In genomic region chr1:226309398-226310122, GRCh38 we compare ENCODE assay signal across 1 cellular context.
A peak's percentile ranks its signal among the peaks of the same experiment; 100 is the strongest.
TF ChIP-seq lines count a peak whose summit lies in the region.

No MANE protein-coding gene starts in this region.

TF ChIP-seq in HEK293, 187 proteins besides CTCF, POLR2A, EP300 and RAD21 (continued from another document and continues in another):
- TF ChIP-seq ZFP37 (tag by site-specific recombination; IDR thresholded peaks at IDR 0.05) (peak; percentile 94), ZNF37A (tag by site-specific recombination; IDR thresholded peaks at IDR 0.05) (no peak), ZNF394 (tag by site-specific recombination; IDR thresholded peaks at IDR 0.05; ENCODE audit: borderline replicate concordance) (no peak), ZBTB6 (tag by site-specific recombination; IDR thresholded peaks at IDR 0.05) (peak; percentile 94), ZNF174 (tag by site-specific recombination; IDR thresholded peaks at IDR 0.05) (no peak), ZNF785 (tag by site-specific recombination; IDR thresholded peaks at IDR 0.05) (peak; percentile 20; the same call in 1 of the 2 replicates), ZBTB1 (tag by site-specific recombination; IDR thresholded peaks at IDR 0.05) (no peak), ZNF155 (tag by site-specific recombination; IDR thresholded peaks at IDR 0.05) (no peak), YY1 (tag by site-specific recombination; IDR thresholded peaks at IDR 0.05) (no peak), ZNF248 (tag by site-specific recombination; IDR thresholded peaks at IDR 0.05) (no peak), ZNF692 (tag by site-specific recombination; IDR thresholded peaks at IDR 0.05) (peak; percentile 44), ZNF266 (tag by site-specific recombination; IDR thresholded peaks at IDR 0.05; ENCODE audit: low read depth) (peak; percentile 100), PBX3 (CRISPR knock-in tag; IDR thresholded peaks at IDR 0.05) (0 out of 2 replicates have a peak, but pooled peaks have one; percentile 22), PRDM2 (tag by site-specific recombination; IDR thresholded peaks at IDR 0.05; ENCODE audit: borderline replicate concordance) (no peak; the same call in 1 of the 2 replicates), ZBTB49 (tag by site-specific recombination; IDR thresholded peaks at IDR 0.05; ENCODE audit: low read depth) (no peak), ZNF114 (tag by site-specific recombination; IDR thresholded peaks at IDR 0.05) (no peak), ZSCAN30 (tag by site-specific recombination; IDR thresholded peaks at IDR 0.05) (peak; percentile 85), ZFP41 (tag by site-specific recombination; IDR thresholded peaks at IDR 0.05; ENCODE audit: borderline replicate concordance) (no peak), ZNF560 (tag by site-specific recombination; IDR thresholded peaks at IDR 0.05; ENCODE audit: borderline replicate concordance) (no peak), ZNF596 (tag by site-specific recombination; IDR thresholded peaks at IDR 0.05) (peak; percentile 59), ZNF16 (tag by site-specific recombination; IDR thresholded peaks at IDR 0.05; ENCODE audit: low read depth) (no peak), ZNF335 (tag by site-specific recombination; conservative IDR thresholded peaks at IDR 0.05) (peak; percentile 24), ZNF843 (tag by site-specific recombination; IDR thresholded peaks at IDR 0.05) (peak; percentile 19; the same call in 1 of the 2 replicates), ELK4 (IDR thresholded peaks at IDR 0.05; ENCODE audit: borderline replicate concordance, low read depth, low read length) (no peak; the same call in 1 of the 2 replicates), GLI4 (tag by site-specific recombination; IDR thresholded peaks at IDR 0.05) (no peak), ZNF324 (tag by site-specific recombination; IDR thresholded peaks at IDR 0.05) (peak; percentile 79), ZNF621 (tag by site-specific recombination; IDR thresholded peaks at IDR 0.05) (no peak), ZNF362 (tag by site-specific recombination; IDR thresholded peaks at IDR 0.05) (no peak), ZNF416 (tag by site-specific recombination; IDR thresholded peaks at IDR 0.05) (no peak), ZNF121 (tag by site-specific recombination; IDR thresholded peaks at IDR 0.05) (no peak; the same call in 1 of the 2 replicates), ZNF292 (tag by site-specific recombination; IDR thresholded peaks at IDR 0.05; ENCODE audit: borderline replicate concordance, low read depth) (no peak), ZXDB (tag by site-specific recombination; IDR thresholded peaks at IDR 0.05) (peak; percentile 33), OVOL3 (tag by site-specific recombination; IDR thresholded peaks at IDR 0.05) (no peak), ZNF610 (tag by site-specific recombination; IDR thresholded peaks at IDR 0.05; ENCODE audit: borderline replicate concordance) (peak; percentile 21; the same call in 1 of the 2 replicates), KLF8 (tag by site-specific recombination; IDR thresholded peaks at IDR 0.05) (peak; percentile 81), ZNF529 (tag by site-specific recombination; IDR thresholded peaks at IDR 0.05; ENCODE audit: insufficient replicate concordance) (no peak), KLF9 (tag by site-specific recombination; IDR thresholded peaks at IDR 0.05; ENCODE audit: low read depth) (no peak; the same call in 1 of the 2 replicates), FEZF1 (tag by site-specific recombination; IDR thresholded peaks at IDR 0.05) (no peak), ZSCAN18 (tag by site-specific recombination; IDR thresholded peaks at IDR 0.05) (0 out of 2 replicates have a peak, but pooled peaks have one; percentile 27), ZNF26 (tag by site-specific recombination; IDR thresholded peaks at IDR 0.05) (no peak), ZNF777 (tag by site-specific recombination; IDR thresholded peaks at IDR 0.05; ENCODE audit: borderline replicate concordance) (no peak), ZNF664 (tag by site-specific recombination; IDR thresholded peaks at IDR 0.05) (peak; percentile 22; the same call in 1 of the 2 replicates), IKZF3 (tag by site-specific recombination; IDR thresholded peaks at IDR 0.05) (peak; percentile 75; the same call in 1 of the 2 replicates), ZNF138 (tag by site-specific recombination; IDR thresholded peaks at IDR 0.05; ENCODE audit: borderline replicate concordance) (no peak), BCL11B (tag by site-specific recombination; IDR thresholded peaks at IDR 0.05; ENCODE audit: low read depth) (no peak; the same call in 1 of the 2 replicates), ZNF133 (tag by site-specific recombination; IDR thresholded peaks at IDR 0.05) (no peak), ZBTB21 (tag by site-specific recombination; IDR thresholded peaks at IDR 0.05) (no peak), ZNF624 (tag by site-specific recombination; IDR thresholded peaks at IDR 0.05) (no peak), ZNF530 (tag by site-specific recombination; IDR thresholded peaks at IDR 0.05; ENCODE audit: low read depth) (no peak), ZNF311 (tag by site-specific recombination; IDR thresholded peaks at IDR 0.05; ENCODE audit: borderline replicate concordance) (no peak), ZNF433 (tag by site-specific recombination; IDR thresholded peaks at IDR 0.05; ENCODE audit: low read depth) (no peak)
